1 cellular context compared by ENCODE assay signal in genomic region chr3:149378420-149379388, GRCh38.
TF ChIP-seq lines count a peak whose summit lies in the region.

No MANE protein-coding gene starts in this region.

TF ChIP-seq in HepG2, 621 proteins besides CTCF, POLR2A, EP300 and RAD21 (continued from another document and continues in another):
- TF ChIP-seq GMEB1 (CRISPR knock-in tag; IDR thresholded peaks at IDR 0.05; ENCODE audit: borderline replicate concordance) (no peak), DNMT3B (CRISPR knock-in tag; conservative IDR thresholded peaks at IDR 0.05) (no peak), EHMT2 (IDR thresholded peaks at IDR 0.05; ENCODE audit: borderline replicate concordance, low read depth, low read length) (no peak), NONO (IDR thresholded peaks at IDR 0.05) (no peak), NONO (CRISPR knock-in tag; conservative IDR thresholded peaks at IDR 0.05) (0 out of 2 replicates have a peak, but pooled peaks have one; percentile 32), RORA (CRISPR knock-in tag; IDR thresholded peaks at IDR 0.05) (no peak), ARNT2 (CRISPR knock-in tag; IDR thresholded peaks at IDR 0.05; ENCODE audit: low read depth) (no peak), POLR2G (IDR thresholded peaks at IDR 0.05; ENCODE audit: low read depth, low read length) (peak; percentile 62), ZFP90 (CRISPR knock-in tag; IDR thresholded peaks at IDR 0.05; ENCODE audit: borderline replicate concordance) (no peak), SRF (IDR thresholded peaks at IDR 0.05; ENCODE audit: low read depth, low read length) (no peak), ARID4A (CRISPR knock-in tag; IDR thresholded peaks at IDR 0.05; ENCODE audit: borderline replicate concordance) (0 out of 2 replicates have a peak, but pooled peaks have one; percentile 11), ZNF180 (CRISPR knock-in tag; IDR thresholded peaks at IDR 0.05; ENCODE audit: borderline replicate concordance, low read depth) (no peak), GABPB1 (CRISPR knock-in tag; IDR thresholded peaks at IDR 0.05) (no peak), PCBP2 (optimal IDR thresholded peaks at IDR 0.05; ENCODE audit: low read depth, low read length, poor library complexity, severe bottlenecking) (peak; percentile 99), ZNF512 (CRISPR knock-in tag; IDR thresholded peaks at IDR 0.05) (0 out of 2 replicates have a peak, but pooled peaks have one; percentile 80), FOXA1 (IDR thresholded peaks at IDR 0.05) (no peak), FOXA1 (CRISPR knock-in tag; IDR thresholded peaks at IDR 0.05) (peak; percentile 13; the same call in 1 of the 2 replicates), TOPORS (CRISPR knock-in tag; IDR thresholded peaks at IDR 0.05) (no peak), ZBTB7B (CRISPR knock-in tag; IDR thresholded peaks at IDR 0.05) (no peak), AKAP8 (CRISPR knock-in tag; IDR thresholded peaks at IDR 0.05) (no peak), GATA4 (IDR thresholded peaks at IDR 0.05; ENCODE audit: borderline replicate concordance, low read depth) (no peak), CERS6 (CRISPR knock-in tag; IDR thresholded peaks at IDR 0.05) (no peak), HDAC6 (IDR thresholded peaks at IDR 0.05; ENCODE audit: low read depth, low read length) (no peak), THAP8 (CRISPR knock-in tag; IDR thresholded peaks at IDR 0.05; ENCODE audit: borderline replicate concordance) (no peak), SAP130 (CRISPR knock-in tag; IDR thresholded peaks at IDR 0.05; ENCODE audit: low read depth) (peak; percentile 14; the same call in 1 of the 2 replicates), MBNL3 (CRISPR knock-in tag; conservative IDR thresholded peaks at IDR 0.05) (no peak), ZNF572 (CRISPR knock-in tag; IDR thresholded peaks at IDR 0.05) (no peak), SYNCRIP (IDR thresholded peaks at IDR 0.05; ENCODE audit: insufficient read depth, low read depth, low read length) (no peak), ZFP82 (CRISPR knock-in tag; IDR thresholded peaks at IDR 0.05; ENCODE audit: borderline replicate concordance) (no peak), ZFX (CRISPR knock-in tag; IDR thresholded peaks at IDR 0.05; ENCODE audit: low read depth) (0 out of 2 replicates have a peak, but pooled peaks have one; percentile 28), TAF1 (CRISPR knock-in tag; IDR thresholded peaks at IDR 0.05) (no peak)
- TF ChIP-seq, protein P1, sequence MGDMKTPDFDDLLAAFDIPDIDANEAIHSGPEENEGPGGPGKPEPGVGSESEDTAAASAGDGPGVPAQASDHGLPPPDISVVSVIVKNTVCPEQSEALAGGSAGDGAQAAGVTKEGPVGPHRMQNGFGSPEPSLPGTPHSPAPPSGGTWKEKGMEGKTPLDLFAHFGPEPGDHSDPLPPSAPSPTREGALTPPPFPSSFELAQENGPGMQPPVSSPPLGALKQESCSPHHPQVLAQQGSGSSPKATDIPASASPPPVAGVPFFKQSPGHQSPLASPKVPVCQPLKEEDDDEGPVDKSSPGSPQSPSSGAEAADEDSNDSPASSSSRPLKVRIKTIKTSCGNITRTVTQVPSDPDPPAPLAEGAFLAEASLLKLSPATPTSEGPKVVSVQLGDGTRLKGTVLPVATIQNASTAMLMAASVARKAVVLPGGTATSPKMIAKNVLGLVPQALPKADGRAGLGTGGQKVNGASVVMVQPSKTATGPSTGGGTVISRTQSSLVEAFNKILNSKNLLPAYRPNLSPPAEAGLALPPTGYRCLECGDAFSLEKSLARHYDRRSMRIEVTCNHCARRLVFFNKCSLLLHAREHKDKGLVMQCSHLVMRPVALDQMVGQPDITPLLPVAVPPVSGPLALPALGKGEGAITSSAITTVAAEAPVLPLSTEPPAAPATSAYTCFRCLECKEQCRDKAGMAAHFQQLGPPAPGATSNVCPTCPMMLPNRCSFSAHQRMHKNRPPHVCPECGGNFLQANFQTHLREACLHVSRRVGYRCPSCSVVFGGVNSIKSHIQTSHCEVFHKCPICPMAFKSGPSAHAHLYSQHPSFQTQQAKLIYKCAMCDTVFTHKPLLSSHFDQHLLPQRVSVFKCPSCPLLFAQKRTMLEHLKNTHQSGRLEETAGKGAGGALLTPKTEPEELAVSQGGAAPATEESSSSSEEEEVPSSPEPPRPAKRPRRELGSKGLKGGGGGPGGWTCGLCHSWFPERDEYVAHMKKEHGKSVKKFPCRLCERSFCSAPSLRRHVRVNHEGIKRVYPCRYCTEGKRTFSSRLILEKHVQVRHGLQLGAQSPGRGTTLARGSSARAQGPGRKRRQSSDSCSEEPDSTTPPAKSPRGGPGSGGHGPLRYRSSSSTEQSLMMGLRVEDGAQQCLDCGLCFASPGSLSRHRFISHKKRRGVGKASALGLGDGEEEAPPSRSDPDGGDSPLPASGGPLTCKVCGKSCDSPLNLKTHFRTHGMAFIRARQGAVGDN (CRISPR knock-in tag; IDR thresholded peaks at IDR 0.05), result peak; percentile 59
- TF ChIP-seq, protein P2, sequence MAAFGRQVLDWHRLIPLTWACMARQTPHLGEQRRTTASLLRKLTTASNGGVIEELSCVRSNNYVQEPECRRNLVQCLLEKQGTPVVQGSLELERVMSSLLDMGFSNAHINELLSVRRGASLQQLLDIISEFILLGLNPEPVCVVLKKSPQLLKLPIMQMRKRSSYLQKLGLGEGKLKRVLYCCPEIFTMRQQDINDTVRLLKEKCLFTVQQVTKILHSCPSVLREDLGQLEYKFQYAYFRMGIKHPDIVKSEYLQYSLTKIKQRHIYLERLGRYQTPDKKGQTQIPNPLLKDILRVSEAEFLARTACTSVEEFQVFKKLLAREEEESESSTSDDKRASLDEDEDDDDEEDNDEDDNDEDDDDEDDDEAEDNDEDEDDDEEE (CRISPR knock-in tag; IDR thresholded peaks at IDR 0.05), result no peak
- TF ChIP-seq, protein P3, sequence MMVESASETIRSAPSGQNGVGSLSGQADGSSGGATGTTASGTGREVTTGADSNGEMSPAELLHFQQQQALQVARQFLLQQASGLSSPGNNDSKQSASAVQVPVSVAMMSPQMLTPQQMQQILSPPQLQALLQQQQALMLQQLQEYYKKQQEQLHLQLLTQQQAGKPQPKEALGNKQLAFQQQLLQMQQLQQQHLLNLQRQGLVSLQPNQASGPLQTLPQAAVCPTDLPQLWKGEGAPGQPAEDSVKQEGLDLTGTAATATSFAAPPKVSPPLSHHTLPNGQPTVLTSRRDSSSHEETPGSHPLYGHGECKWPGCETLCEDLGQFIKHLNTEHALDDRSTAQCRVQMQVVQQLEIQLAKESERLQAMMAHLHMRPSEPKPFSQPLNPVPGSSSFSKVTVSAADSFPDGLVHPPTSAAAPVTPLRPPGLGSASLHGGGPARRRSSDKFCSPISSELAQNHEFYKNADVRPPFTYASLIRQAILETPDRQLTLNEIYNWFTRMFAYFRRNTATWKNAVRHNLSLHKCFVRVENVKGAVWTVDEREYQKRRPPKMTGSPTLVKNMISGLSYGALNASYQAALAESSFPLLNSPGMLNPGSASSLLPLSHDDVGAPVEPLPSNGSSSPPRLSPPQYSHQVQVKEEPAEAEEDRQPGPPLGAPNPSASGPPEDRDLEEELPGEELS (CRISPR knock-in tag; IDR thresholded peaks at IDR 0.05), result no peak
- TF ChIP-seq, protein P4, sequence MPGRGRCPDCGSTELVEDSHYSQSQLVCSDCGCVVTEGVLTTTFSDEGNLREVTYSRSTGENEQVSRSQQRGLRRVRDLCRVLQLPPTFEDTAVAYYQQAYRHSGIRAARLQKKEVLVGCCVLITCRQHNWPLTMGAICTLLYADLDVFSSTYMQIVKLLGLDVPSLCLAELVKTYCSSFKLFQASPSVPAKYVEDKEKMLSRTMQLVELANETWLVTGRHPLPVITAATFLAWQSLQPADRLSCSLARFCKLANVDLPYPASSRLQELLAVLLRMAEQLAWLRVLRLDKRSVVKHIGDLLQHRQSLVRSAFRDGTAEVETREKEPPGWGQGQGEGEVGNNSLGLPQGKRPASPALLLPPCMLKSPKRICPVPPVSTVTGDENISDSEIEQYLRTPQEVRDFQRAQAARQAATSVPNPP (CRISPR knock-in tag; IDR thresholded peaks at IDR 0.05), result no peak
- TF ChIP-seq, protein P5, sequence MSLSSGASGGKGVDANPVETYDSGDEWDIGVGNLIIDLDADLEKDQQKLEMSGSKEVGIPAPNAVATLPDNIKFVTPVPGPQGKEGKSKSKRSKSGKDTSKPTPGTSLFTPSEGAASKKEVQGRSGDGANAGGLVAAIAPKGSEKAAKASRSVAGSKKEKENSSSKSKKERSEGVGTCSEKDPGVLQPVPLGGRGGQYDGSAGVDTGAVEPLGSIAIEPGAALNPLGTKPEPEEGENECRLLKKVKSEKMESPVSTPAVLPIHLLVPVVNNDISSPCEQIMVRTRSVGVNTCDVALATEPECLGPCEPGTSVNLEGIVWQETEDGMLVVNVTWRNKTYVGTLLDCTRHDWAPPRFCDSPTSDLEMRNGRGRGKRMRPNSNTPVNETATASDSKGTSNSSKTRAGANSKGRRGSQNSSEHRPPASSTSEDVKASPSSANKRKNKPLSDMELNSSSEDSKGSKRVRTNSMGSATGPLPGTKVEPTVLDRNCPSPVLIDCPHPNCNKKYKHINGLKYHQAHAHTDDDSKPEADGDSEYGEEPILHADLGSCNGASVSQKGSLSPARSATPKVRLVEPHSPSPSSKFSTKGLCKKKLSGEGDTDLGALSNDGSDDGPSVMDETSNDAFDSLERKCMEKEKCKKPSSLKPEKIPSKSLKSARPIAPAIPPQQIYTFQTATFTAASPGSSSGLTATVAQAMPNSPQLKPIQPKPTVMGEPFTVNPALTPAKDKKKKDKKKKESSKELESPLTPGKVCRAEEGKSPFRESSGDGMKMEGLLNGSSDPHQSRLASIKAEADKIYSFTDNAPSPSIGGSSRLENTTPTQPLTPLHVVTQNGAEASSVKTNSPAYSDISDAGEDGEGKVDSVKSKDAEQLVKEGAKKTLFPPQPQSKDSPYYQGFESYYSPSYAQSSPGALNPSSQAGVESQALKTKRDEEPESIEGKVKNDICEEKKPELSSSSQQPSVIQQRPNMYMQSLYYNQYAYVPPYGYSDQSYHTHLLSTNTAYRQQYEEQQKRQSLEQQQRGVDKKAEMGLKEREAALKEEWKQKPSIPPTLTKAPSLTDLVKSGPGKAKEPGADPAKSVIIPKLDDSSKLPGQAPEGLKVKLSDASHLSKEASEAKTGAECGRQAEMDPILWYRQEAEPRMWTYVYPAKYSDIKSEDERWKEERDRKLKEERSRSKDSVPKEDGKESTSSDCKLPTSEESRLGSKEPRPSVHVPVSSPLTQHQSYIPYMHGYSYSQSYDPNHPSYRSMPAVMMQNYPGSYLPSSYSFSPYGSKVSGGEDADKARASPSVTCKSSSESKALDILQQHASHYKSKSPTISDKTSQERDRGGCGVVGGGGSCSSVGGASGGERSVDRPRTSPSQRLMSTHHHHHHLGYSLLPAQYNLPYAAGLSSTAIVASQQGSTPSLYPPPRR (CRISPR knock-in tag; IDR thresholded peaks at IDR 0.05; ENCODE audit: borderline replicate concordance), result no peak
